In the genomic region with DNA sequence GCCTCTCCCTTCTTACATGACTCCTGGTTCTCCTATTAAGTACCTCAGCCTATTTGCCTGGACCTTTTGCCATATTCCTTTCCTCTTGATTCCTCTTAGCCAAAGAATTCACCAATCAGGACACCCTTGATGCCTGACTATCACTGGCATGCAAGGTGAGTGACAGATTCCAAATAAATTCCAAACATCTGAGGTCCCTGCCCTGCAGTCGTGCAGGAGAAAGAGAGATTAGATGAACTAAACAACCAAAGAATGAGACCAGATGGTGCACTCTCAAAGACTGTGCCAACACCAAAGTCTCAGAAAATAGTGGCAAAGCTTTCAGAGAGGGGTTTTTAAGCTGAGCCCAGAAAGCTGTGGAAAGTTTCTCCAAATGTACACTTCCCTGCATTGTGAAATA, we compare ENCODE assay signal across 13 cellular contexts.
"Had no signal": no experiment of that assay in that cellular context is flagged by ENCODE, and none has a peak within 500 bp of the region (broad histone marks: within the 10 kb centered on the region; RNA-seq: fewer than 3 reads in every experiment).

No MANE protein-coding gene starts in this region.

- H3K27ac ChIP-seq: adrenal gland, foreskin keratinocyte, heart left ventricle, left lung, parathyroid adenoma, skin epidermis, testis had no signal

- ATAC-seq: foreskin keratinocyte; heart left ventricle; left lung; stimulated activated naive CD8-positive, alpha-beta T cell treated with anti-CD3 and anti-CD28 coated beads, Interleukin-15, amount 100 ng/mL, for 72 hours had no signal

- H3K9ac ChIP-seq: parathyroid adenoma had no signal

- H2AFZ ChIP-seq: parathyroid adenoma had no signal

- H3K36me3 ChIP-seq: adrenal gland, heart left ventricle, left lung had no signal

- DNase-seq: activated naive CD4-positive, alpha-beta T cell treated with anti-CD3 and anti-CD28 coated beads, Interleukin-2, amount 50 U/mL, for 16 hours; activated T-cell treated with anti-CD3 and anti-CD28 coated beads, Interleukin-2, amount 50 U/mL, for 1 hour; adrenal gland; dorsolateral prefrontal cortex; foreskin keratinocyte; heart left ventricle; left lung; stimulated activated CD4-positive, alpha-beta T cell treated with anti-CD3 and anti-CD28 coated beads, Interleukin-4, amount 100 ng/mL, for 4 hours; stimulated activated naive CD8-positive, alpha-beta T cell treated with anti-CD3 and anti-CD28 coated beads, Interleukin-15, amount 100 ng/mL, for 72 hours; testis had no signal

- H3K9me3 ChIP-seq: adrenal gland, testis had no signal

- H3K4me1 Mint-ChIP-seq: nephron had no signal

- H3K4me3 Mint-ChIP-seq: nephron; stimulated activated naive CD8-positive, alpha-beta T cell treated with anti-CD3 and anti-CD28 coated beads, Interleukin-15, amount 100 ng/mL, for 72 hours had no signal

- H3K4me3 ChIP-seq: adrenal gland, heart left ventricle, left lung, skin epidermis, testis had no signal

- H3K4me1 ChIP-seq: adrenal gland, foreskin keratinocyte, heart left ventricle, left lung, parathyroid adenoma, testis had no signal

- H3K27me3 Mint-ChIP-seq: stimulated activated naive CD8-positive, alpha-beta T cell treated with anti-CD3 and anti-CD28 coated beads, Interleukin-15, amount 100 ng/mL, for 72 hours had no signal

- H3K27ac Mint-ChIP-seq: nephron; stimulated activated naive CD8-positive, alpha-beta T cell treated with anti-CD3 and anti-CD28 coated beads, Interleukin-15, amount 100 ng/mL, for 72 hours had no signal

- H3K79me2 ChIP-seq: parathyroid adenoma had no signal

- H3K27me3 ChIP-seq: adrenal gland, foreskin keratinocyte, heart left ventricle, left lung, testis had no signal
